In the genomic region with DNA sequence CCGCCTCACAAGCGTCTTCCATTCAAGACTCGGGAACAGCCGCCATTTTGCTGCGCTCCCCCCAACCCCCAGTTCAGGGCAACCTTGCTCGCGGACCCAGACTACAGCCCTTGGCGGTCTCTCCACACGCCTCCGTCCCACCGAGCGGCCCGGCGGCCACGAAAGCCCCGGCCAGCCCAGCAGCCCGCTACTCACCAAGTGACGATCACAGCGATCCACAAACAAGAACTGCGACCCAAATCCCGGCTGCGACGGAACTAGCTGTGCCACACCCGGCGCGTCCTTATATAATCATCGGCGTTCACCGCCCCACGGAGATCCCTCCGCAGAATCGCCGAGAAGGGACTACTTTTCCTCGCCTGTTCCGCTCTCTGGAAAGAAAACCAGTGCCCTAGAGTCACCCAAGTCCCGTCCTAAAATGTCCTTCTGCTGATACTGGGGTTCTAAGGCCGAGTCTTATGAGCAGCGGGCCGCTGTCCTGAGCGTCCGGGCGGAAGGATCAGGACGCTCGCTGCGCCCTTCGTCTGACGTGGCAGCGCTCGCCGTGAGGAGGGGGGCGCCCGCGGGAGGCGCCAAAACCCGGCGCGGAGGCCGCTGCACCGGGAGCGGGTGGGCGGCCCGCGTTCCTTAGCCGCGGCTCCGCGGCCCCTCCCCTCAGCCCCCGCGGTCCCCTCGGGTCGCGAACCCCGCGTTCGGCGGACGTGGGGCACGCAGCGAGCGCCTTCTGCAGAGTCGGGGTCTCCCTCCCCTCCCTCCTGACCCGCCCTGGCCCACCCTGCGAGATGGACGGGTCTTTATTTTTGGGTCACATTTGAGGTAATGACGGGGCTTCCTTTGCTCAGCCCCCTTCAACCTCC, we compare ENCODE assay signal across 1 cellular context.
TF ChIP-seq lines count a peak whose summit lies in the region.

Gene UBC, minus strand, starts transcription at position 259 of the 857 bp plus-strand sequence. CDS start 879 bp downstream, outside the sequence.

TF ChIP-seq in HepG2, 621 proteins besides CTCF, POLR2A, EP300 and RAD21 (continued from another document and continues in another):
- TF ChIP-seq, protein P1, sequence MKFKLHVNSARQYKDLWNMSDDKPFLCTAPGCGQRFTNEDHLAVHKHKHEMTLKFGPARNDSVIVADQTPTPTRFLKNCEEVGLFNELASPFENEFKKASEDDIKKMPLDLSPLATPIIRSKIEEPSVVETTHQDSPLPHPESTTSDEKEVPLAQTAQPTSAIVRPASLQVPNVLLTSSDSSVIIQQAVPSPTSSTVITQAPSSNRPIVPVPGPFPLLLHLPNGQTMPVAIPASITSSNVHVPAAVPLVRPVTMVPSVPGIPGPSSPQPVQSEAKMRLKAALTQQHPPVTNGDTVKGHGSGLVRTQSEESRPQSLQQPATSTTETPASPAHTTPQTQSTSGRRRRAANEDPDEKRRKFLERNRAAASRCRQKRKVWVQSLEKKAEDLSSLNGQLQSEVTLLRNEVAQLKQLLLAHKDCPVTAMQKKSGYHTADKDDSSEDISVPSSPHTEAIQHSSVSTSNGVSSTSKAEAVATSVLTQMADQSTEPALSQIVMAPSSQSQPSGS (CRISPR knock-in tag; IDR thresholded peaks at IDR 0.05), result peak; percentile 71
- TF ChIP-seq NFE2L1 (CRISPR knock-in tag; IDR thresholded peaks at IDR 0.05; ENCODE audit: borderline replicate concordance) (no peak), ELF1 (CRISPR knock-in tag; IDR thresholded peaks at IDR 0.05) (peak; percentile 80), PHF5A (CRISPR knock-in tag; IDR thresholded peaks at IDR 0.05; ENCODE audit: low read depth, unreplicated experiment) (peak; percentile 71), E2F5 (CRISPR knock-in tag; conservative IDR thresholded peaks at IDR 0.05) (peak; percentile 25), ZBTB44 (CRISPR knock-in tag; IDR thresholded peaks at IDR 0.05) (peak; percentile 60; the same call in 1 of the 2 replicates), ZFY (CRISPR knock-in tag; IDR thresholded peaks at IDR 0.05) (peak; percentile 68), KMT2A (CRISPR knock-in tag; IDR thresholded peaks at IDR 0.05) (no peak; the same call in none of the 2 replicates), BORCS8-MEF2B (CRISPR knock-in tag; IDR thresholded peaks at IDR 0.05) (peak; percentile 95), ZNF20 (CRISPR knock-in tag; IDR thresholded peaks at IDR 0.05) (no peak), ZNF879 (CRISPR knock-in tag; IDR thresholded peaks at IDR 0.05) (0 out of 2 replicates have a peak, but pooled peaks have one; percentile 77), CREBL2 (CRISPR knock-in tag; IDR thresholded peaks at IDR 0.05; ENCODE audit: borderline replicate concordance) (no peak; the same call in 1 of the 2 replicates), XBP1 (CRISPR knock-in tag; IDR thresholded peaks at IDR 0.05) (no peak; the same call in 1 of the 2 replicates), ZNF614 (CRISPR knock-in tag; IDR thresholded peaks at IDR 0.05; ENCODE audit: borderline replicate concordance) (peak; percentile 67; the same call in 1 of the 2 replicates), ZNF570 (CRISPR knock-in tag; IDR thresholded peaks at IDR 0.05; ENCODE audit: borderline replicate concordance) (no peak; the same call in none of the 2 replicates), TAF15 (IDR thresholded peaks at IDR 0.05; ENCODE audit: low read depth, low read length, poor library complexity, severe bottlenecking) (peak; percentile 20), ZFP90 (CRISPR knock-in tag; IDR thresholded peaks at IDR 0.05; ENCODE audit: borderline replicate concordance) (peak; percentile 12; the same call in 1 of the 2 replicates), ZNF747 (CRISPR knock-in tag; IDR thresholded peaks at IDR 0.05; ENCODE audit: borderline replicate concordance) (peak; percentile 63; the same call in 1 of the 2 replicates), HOXA3 (CRISPR knock-in tag; IDR thresholded peaks at IDR 0.05) (peak; percentile 93), DNMT3B (CRISPR knock-in tag; conservative IDR thresholded peaks at IDR 0.05) (0 out of 2 replicates have a peak, but pooled peaks have one; percentile 78), SIX1 (CRISPR knock-in tag; IDR thresholded peaks at IDR 0.05; ENCODE audit: borderline replicate concordance) (peak; percentile 59; the same call in 1 of the 2 replicates), ZBTB40 (IDR thresholded peaks at IDR 0.05) (no peak), ZBTB40 (CRISPR knock-in tag; IDR thresholded peaks at IDR 0.05) (peak; percentile 75), NPAS2 (CRISPR knock-in tag; IDR thresholded peaks at IDR 0.05; ENCODE audit: borderline replicate concordance) (peak; percentile 92), CREM (IDR thresholded peaks at IDR 0.05) (peak; percentile 93), CREM (CRISPR knock-in tag; IDR thresholded peaks at IDR 0.05) (peak; percentile 52; the same call in 1 of the 2 replicates), ZNF12 (CRISPR knock-in tag; IDR thresholded peaks at IDR 0.05) (no peak)
- TF ChIP-seq, protein P2, sequence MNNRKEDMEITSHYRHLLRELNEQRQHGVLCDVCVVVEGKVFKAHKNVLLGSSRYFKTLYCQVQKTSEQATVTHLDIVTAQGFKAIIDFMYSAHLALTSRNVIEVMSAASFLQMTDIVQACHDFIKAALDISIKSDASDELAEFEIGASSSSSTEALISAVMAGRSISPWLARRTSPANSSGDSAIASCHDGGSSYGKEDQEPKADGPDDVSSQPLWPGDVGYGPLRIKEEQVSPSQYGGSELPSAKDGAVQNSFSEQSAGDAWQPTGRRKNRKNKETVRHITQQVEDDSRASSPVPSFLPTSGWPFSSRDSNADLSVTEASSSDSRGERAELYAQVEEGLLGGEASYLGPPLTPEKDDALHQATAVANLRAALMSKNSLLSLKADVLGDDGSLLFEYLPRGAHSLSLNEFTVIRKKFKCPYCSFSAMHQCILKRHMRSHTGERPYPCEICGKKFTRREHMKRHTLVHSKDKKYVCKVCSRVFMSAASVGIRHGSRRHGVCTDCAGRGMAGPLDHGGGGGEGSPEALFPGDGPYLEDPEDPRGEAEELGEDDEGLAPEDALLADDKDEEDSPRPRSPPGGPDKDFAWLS (CRISPR knock-in tag; IDR thresholded peaks at IDR 0.05; ENCODE audit: borderline replicate concordance), result no peak
- TF ChIP-seq, protein P3, sequence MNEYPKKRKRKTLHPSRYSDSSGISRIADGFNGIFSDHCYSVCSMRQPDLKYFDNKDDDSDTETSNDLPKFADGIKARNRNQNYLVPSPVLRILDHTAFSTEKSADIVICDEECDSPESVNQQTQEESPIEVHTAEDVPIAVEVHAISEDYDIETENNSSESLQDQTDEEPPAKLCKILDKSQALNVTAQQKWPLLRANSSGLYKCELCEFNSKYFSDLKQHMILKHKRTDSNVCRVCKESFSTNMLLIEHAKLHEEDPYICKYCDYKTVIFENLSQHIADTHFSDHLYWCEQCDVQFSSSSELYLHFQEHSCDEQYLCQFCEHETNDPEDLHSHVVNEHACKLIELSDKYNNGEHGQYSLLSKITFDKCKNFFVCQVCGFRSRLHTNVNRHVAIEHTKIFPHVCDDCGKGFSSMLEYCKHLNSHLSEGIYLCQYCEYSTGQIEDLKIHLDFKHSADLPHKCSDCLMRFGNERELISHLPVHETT (CRISPR knock-in tag; conservative IDR thresholded peaks at IDR 0.05), result peak; percentile 79; the same call in 1 of the 2 replicates
- TF ChIP-seq, protein P4, sequence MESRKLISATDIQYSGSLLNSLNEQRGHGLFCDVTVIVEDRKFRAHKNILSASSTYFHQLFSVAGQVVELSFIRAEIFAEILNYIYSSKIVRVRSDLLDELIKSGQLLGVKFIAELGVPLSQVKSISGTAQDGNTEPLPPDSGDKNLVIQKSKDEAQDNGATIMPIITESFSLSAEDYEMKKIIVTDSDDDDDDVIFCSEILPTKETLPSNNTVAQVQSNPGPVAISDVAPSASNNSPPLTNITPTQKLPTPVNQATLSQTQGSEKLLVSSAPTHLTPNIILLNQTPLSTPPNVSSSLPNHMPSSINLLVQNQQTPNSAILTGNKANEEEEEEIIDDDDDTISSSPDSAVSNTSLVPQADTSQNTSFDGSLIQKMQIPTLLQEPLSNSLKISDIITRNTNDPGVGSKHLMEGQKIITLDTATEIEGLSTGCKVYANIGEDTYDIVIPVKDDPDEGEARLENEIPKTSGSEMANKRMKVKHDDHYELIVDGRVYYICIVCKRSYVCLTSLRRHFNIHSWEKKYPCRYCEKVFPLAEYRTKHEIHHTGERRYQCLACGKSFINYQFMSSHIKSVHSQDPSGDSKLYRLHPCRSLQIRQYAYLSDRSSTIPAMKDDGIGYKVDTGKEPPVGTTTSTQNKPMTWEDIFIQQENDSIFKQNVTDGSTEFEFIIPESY (CRISPR knock-in tag; IDR thresholded peaks at IDR 0.05), result no peak; the same call in 1 of the 2 replicates
